ENCODE assay signal across 12 cellular contexts in the genomic region with DNA sequence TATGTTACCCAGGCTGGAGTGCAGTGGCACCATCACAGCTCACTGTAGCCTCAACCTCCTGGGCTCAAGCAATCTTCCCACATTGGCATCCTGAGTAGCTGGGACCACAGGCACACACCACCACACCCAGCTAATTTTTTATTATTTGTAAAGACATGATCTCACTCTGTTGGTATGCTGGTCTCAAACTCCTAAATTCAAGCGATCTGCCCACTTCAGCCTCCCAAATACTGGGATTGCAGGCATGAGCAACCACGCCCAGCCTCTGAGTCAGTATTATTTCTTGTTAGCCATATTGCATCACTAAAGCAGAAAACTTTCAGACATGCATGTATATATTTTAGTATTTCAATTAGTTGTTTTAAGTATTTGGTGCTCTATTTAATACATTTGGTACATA.
DNase-seq lines count a peak whose midpoint lies in the region; ATAC-seq and TF ChIP-seq lines count a peak whose summit lies in the region.
"Had no signal": no experiment of that assay in that cellular context is flagged by ENCODE, and none has a peak within 500 bp of the region (broad histone marks: within the 10 kb centered on the region; RNA-seq: fewer than 3 reads in every experiment).

No MANE protein-coding gene starts in this region.

- no peak overlapping the region for H3K27ac Mint-ChIP-seq in nephron progenitor cell
- H3K27ac Mint-ChIP-seq: activated T-helper 2 cell treated with anti-CD3 and anti-CD28 coated beads, Interferon-gamma antibody, Interleukin-2, Interleukin-4, amounts not matched to agents 10 μg/mL and 5 μg/mL and 100 μg/mL, durations not matched to agents 14 hours and 24 hours and 36 hours; stimulated activated memory B cell treated with anti-CD40 and anti-IgM and Interleukin-4, amounts not matched to agents 10 μg/mL and 1 μg/mL and 100 μg/mL, for 72 hours; WTC11 had no signal

- H2BK12ac ChIP-seq in mesenchymal stem cell (ENCODE audit: low read length in 2 of 2): no peak overlapping the region

- H2BK5ac ChIP-seq in mesenchymal stem cell (ENCODE audit: low read depth, low read length, poor library complexity, severe bottlenecking): no peak overlapping the region

- intact Hi-C loops in mammary epithelial cell (cut with micrococcal nuclease): loop anchor here (2.0 kb wide), 1 partner anchor 374 kb away; no protein-coding TSS in a partner anchor

- no peaks in the 10 kb centered on the region for H3K4me1 Mint-ChIP-seq in nephron progenitor cell
- H3K4me1 Mint-ChIP-seq: stimulated activated memory B cell treated with anti-CD40 and anti-IgM and Interleukin-4, amounts not matched to agents 10 μg/mL and 1 μg/mL and 100 μg/mL, for 72 hours had no signal

- no peaks in the 10 kb centered on the region for H3K9me3 ChIP-seq in mammary epithelial cell (replicated peaks; ENCODE audit: insufficient read depth, low read length)
- no peaks in the 10 kb centered on the region for H3K9me3 ChIP-seq in mesenchymal stem cell (ENCODE audit: control insufficient read depth, low read length)
- no peaks in the 10 kb centered on the region for H3K9me3 ChIP-seq in BE2C

- no peak overlapping the region for H2AK5ac ChIP-seq in mesenchymal stem cell (ENCODE audit: low read length, severe bottlenecking)

- no peak for TF ChIP-seq CTCF in AG09309 (IDR thresholded peaks at IDR 0.05; ENCODE audit: control insufficient read depth, insufficient read depth, low read depth, low read length, missing control alignments)
- TF ChIP-seq CTCF in mammary epithelial cell (conservative IDR thresholded peaks at IDR 0.05 in 1 of 2, IDR thresholded peaks at IDR 0.05 in 1 of 2; ENCODE audit: extremely low read depth in 1 of 2, insufficient read depth in 1 of 2, low read depth in 1 of 2, low read length in 2 of 2): no peak
- TF ChIP-seq CTCF in BE2C (IDR thresholded peaks at IDR 0.05; ENCODE audit: low read depth, low read length): no peak
- TF ChIP-seq CTCF in nephron progenitor cell (IDR thresholded peaks at IDR 0.05): no peak

- no peak overlapping the region for H3K14ac ChIP-seq in mesenchymal stem cell (ENCODE audit: low read length in 2 of 2)

- H3K4me2 ChIP-seq in mammary epithelial cell (ENCODE audit: insufficient read depth, low read depth, low read length): peak overlapping the region; percentile 3
- H3K4me2 ChIP-seq in mesenchymal stem cell (ENCODE audit: low read length, poor library complexity, severe bottlenecking): no peak overlapping the region

- dilution Hi-C loops in mammary epithelial cell (cut with HindIII; ENCODE audit: low sequenced_read_pairs): no loop called here

- H2AFZ ChIP-seq in mammary epithelial cell (ENCODE audit: low read depth, low read length) (no peak overlapping the region), mesenchymal stem cell (ENCODE audit: low read depth, low read length) (no peak overlapping the region)

- H4K8ac ChIP-seq in mesenchymal stem cell (ENCODE audit: low read length): no peak overlapping the region

- no peak for ATAC-seq in HG02623 (IDR thresholded peaks at IDR 0.05; ENCODE audit: unreplicated experiment)
- ATAC-seq: stimulated activated memory B cell treated with anti-CD40 and anti-IgM and Interleukin-4, amounts not matched to agents 10 μg/mL and 1 μg/mL and 100 μg/mL, for 72 hours; WTC11 had no signal

- 4% methylated on average over 2 of the region's 2 CpGs for WGBS in mammary epithelial cell (ENCODE audit: low coverage, missing lambda C conversion rate)
- WGBS in mesenchymal stem cell: 0% methylated on average over 1 of the region's 2 CpGs

- H3K27me3 ChIP-seq in mammary epithelial cell (ENCODE audit: insufficient read depth, low read length) (no peaks in the 10 kb centered on the region), mesenchymal stem cell (ENCODE audit: control insufficient read depth in 1 of 2, insufficient read depth in 1 of 2, low read length in 2 of 2) (no peaks in the 10 kb centered on the region), BE2C (no peaks in the 10 kb centered on the region)

- H3K4me3 Mint-ChIP-seq in nephron progenitor cell: no peak overlapping the region
- H3K4me3 Mint-ChIP-seq: stimulated activated memory B cell treated with anti-CD40 and anti-IgM and Interleukin-4, amounts not matched to agents 10 μg/mL and 1 μg/mL and 100 μg/mL, for 72 hours; WTC11 had no signal

- CTCF ChIA-PET in mammary epithelial cell (lab: Charles Lee; ENCODE audit: low non-redundant PET): no interaction called here

- H3K27ac ChIP-seq in mammary epithelial cell (ENCODE audit: insufficient read depth, low read depth, low read length): no peak overlapping the region
- no peak overlapping the region for H3K27ac ChIP-seq in mesenchymal stem cell (ENCODE audit: low read length, poor library complexity, severe bottlenecking)

- H2BK15ac ChIP-seq in mesenchymal stem cell (ENCODE audit: low read depth, poor library complexity, severe bottlenecking): no peak overlapping the region

- H3K18ac ChIP-seq in mesenchymal stem cell (ENCODE audit: low read depth in 1 of 2, low read length in 2 of 2): no peak overlapping the region

- H3K79me1 ChIP-seq in mesenchymal stem cell (replicated peaks; ENCODE audit: low read length, poor library complexity, severe bottlenecking): peaks cover 4% of the 10 kb centered on the region

- H3K27me3 Mint-ChIP-seq in nephron progenitor cell (ENCODE audit: low read depth, poor library complexity): no peaks in the 10 kb centered on the region
- H3K27me3 Mint-ChIP-seq: stimulated activated memory B cell treated with anti-CD40 and anti-IgM and Interleukin-4, amounts not matched to agents 10 μg/mL and 1 μg/mL and 100 μg/mL, for 72 hours had no signal

- H3K36me3 ChIP-seq in mammary epithelial cell (ENCODE audit: insufficient read depth, low read length) (no peaks in the 10 kb centered on the region), mesenchymal stem cell (ENCODE audit: control insufficient read depth in 1 of 2, insufficient read depth in 2 of 2, low read depth in 1 of 2, low read length in 2 of 2) (no peaks in the 10 kb centered on the region), BE2C (no peaks in the 10 kb centered on the region)

- peaks cover 10% of the 10 kb centered on the region for H3K4me1 ChIP-seq in mammary epithelial cell (ENCODE audit: insufficient read depth, low read length)
- H3K4me1 ChIP-seq in mesenchymal stem cell (ENCODE audit: control insufficient read depth, insufficient read depth, low read depth, low read length): no peaks in the 10 kb centered on the region
- no peaks in the 10 kb centered on the region for H3K4me1 ChIP-seq in BE2C

- H3K79me2 ChIP-seq in mammary epithelial cell (ENCODE audit: insufficient read depth, low read length): no peaks in the 10 kb centered on the region

- H2BK120ac ChIP-seq in mesenchymal stem cell (ENCODE audit: low read depth, low read length): no peak overlapping the region

- H3K9me3 Mint-ChIP-seq in nephron progenitor cell: no peaks in the 10 kb centered on the region
- H3K9me3 Mint-ChIP-seq: activated T-helper 2 cell treated with anti-CD3 and anti-CD28 coated beads, Interferon-gamma antibody, Interleukin-2, Interleukin-4, amounts not matched to agents 10 μg/mL and 5 μg/mL and 100 μg/mL, durations not matched to agents 14 hours and 24 hours and 36 hours; stimulated activated memory B cell treated with anti-CD40 and anti-IgM and Interleukin-4, amounts not matched to agents 10 μg/mL and 1 μg/mL and 100 μg/mL, for 72 hours; WTC11 had no signal

- H3K9ac ChIP-seq in mammary epithelial cell (ENCODE audit: insufficient read depth, low read length) (no peak overlapping the region), mesenchymal stem cell (ENCODE audit: low read length) (peak overlapping the region; percentile 36)

- in situ Hi-C loops in mammary epithelial cell (cut with MboI; ENCODE audit: low sequenced_read_pairs in 2 of 2): no loop called here

- H4K91ac ChIP-seq in mesenchymal stem cell (ENCODE audit: low read length): no peak overlapping the region

- DNase-seq in AG09309 (ENCODE audit: low read depth): peak; percentile 87
- DNase-seq in HT1080 (ENCODE audit: low read depth): peak; percentile 94
- DNase-seq in mammary epithelial cell: peak; percentile 86
- DNase-seq in mesenchymal stem cell: peak; percentile 45
- no peak for DNase-seq in BE2C
- DNase-seq in nephron progenitor cell: no peak
- DNase-seq in epidermal melanocyte (ENCODE audit: insufficient read length, low spot score): no peak
- DNase-seq: NCI-H1436 treated with DMSO at 0.1 percent for 48 hours had no signal

- no peaks in the 10 kb centered on the region for H3K36me3 Mint-ChIP-seq in nephron progenitor cell (ENCODE audit: low read depth)
- H3K36me3 Mint-ChIP-seq: stimulated activated memory B cell treated with anti-CD40 and anti-IgM and Interleukin-4, amounts not matched to agents 10 μg/mL and 1 μg/mL and 100 μg/mL, for 72 hours; WTC11 had no signal

- no TSS peak for BruUV-seq in mammary epithelial cell (replicated peaks; lab: Mats Ljungman, UMichigan)

- H4K20me1 ChIP-seq in mammary epithelial cell (ENCODE audit: insufficient read depth, low read length): no peaks in the 10 kb centered on the region

- H3K4me3 ChIP-seq in AG09309 (ENCODE audit: control insufficient read depth, low read depth, low read length) (no peak overlapping the region), mammary epithelial cell (replicated peaks in 1 of 3; ENCODE audit: insufficient read depth in 1 of 3, low read depth in 2 of 3, low read length in 3 of 3) (no peak overlapping the region), mesenchymal stem cell (ENCODE audit: insufficient read depth in 1 of 2, low read depth in 1 of 2, low read length in 2 of 2) (no peak overlapping the region), BE2C (ENCODE audit: low read depth, low read length) (no peak overlapping the region)

- no peak overlapping the region for H3K23ac ChIP-seq in mesenchymal stem cell (ENCODE audit: low read length in 2 of 2)

- H3K4ac ChIP-seq in mesenchymal stem cell (ENCODE audit: low read depth in 1 of 2, low read length in 2 of 2): no peak overlapping the region

Comparison
In these comparisons a context has a peak if more than half of its experiments do, and no peak if none do; other contexts are left out.
1. DNase-seq: peak in AG09309 (single experiment), HT1080 (single experiment), mammary epithelial cell (single experiment) and mesenchymal stem cell (single experiment); none in BE2C (single experiment), nephron progenitor cell (single experiment) and epidermal melanocyte (single experiment).